8 cellular contexts compared by ENCODE assay signal in genomic region chr4:40515398-40516293, GRCh38.
DNase-seq lines count a peak whose midpoint lies in the region; ATAC-seq lines count a peak whose summit lies in the region.

No MANE protein-coding gene starts in this region.

- peak; percentile 77 for ATAC-seq in HG03103 (IDR thresholded peaks at IDR 0.05; ENCODE audit: low read depth, unreplicated experiment)

- H3K36me3 Mint-ChIP-seq in T-helper 2 cell treated with Interferon-gamma antibody and Interleukin-4, amounts not matched to agents 5 μg/mL and 100 μg/mL, for 36 hours (ENCODE audit: low read depth) = peaks cover 3% of the 10 kb centered on the region

- DNase-seq in CD1c-positive myeloid dendritic cell (ENCODE audit: extremely low spot score) = peak; percentile 45
- peak; percentile 67 for DNase-seq in GM19238 (ENCODE audit: insufficient read length, low spot score)
- peak; percentile 52 for DNase-seq in T-helper 2 cell treated with Interferon-gamma antibody and Interleukin-4, amounts not matched to agents 5 μg/mL and 100 μg/mL, for 36 hours (ENCODE audit: low spot score)
- peak; percentile 48 for DNase-seq in left kidney (ENCODE audit: low read depth, low spot score)
- no peak for DNase-seq in NCI-H2196 treated with DMSO at 0.1 percent for 48 hours (lab: John Stamatoyannopoulos, UW; ENCODE audit: unreplicated experiment)
- no peak for DNase-seq in NCI-H1417 treated with DMSO at 0.1 percent for 48 hours (lab: John Stamatoyannopoulos, UW)
- DNase-seq in ecto neural progenitor cell (ENCODE audit: low spot score) = no peak

- no peak overlapping the region for H3K4me3 Mint-ChIP-seq in T-helper 2 cell treated with Interferon-gamma antibody and Interleukin-4, amounts not matched to agents 5 μg/mL and 100 μg/mL, for 36 hours

- peak overlapping the region; percentile 63 for H3K27ac Mint-ChIP-seq in T-helper 2 cell treated with Interferon-gamma antibody and Interleukin-4, amounts not matched to agents 5 μg/mL and 100 μg/mL, for 36 hours

- peaks cover 11% of the 10 kb centered on the region for H3K4me1 Mint-ChIP-seq in T-helper 2 cell treated with Interferon-gamma antibody and Interleukin-4, amounts not matched to agents 5 μg/mL and 100 μg/mL, for 36 hours (ENCODE audit: low read depth)

- H3K9me3 Mint-ChIP-seq in T-helper 2 cell treated with Interferon-gamma antibody and Interleukin-4, amounts not matched to agents 5 μg/mL and 100 μg/mL, for 36 hours = no peaks in the 10 kb centered on the region

- H3K27me3 Mint-ChIP-seq in T-helper 2 cell treated with Interferon-gamma antibody and Interleukin-4, amounts not matched to agents 5 μg/mL and 100 μg/mL, for 36 hours (ENCODE audit: low read depth) = no peaks in the 10 kb centered on the region

Comparison
In these comparisons a context has a peak if more than half of its experiments do, and no peak if none do; other contexts are left out.
1. DNase-seq: peak in CD1c-positive myeloid dendritic cell (single experiment), GM19238 (single experiment), T-helper 2 cell treated with Interferon-gamma antibody and Interleukin-4, amounts not matched to agents 5 μg/mL and 100 μg/mL, for 36 hours (single experiment) and left kidney (single experiment); none in NCI-H2196 treated with DMSO at 0.1 percent for 48 hours (single experiment), NCI-H1417 treated with DMSO at 0.1 percent for 48 hours (single experiment) and ecto neural progenitor cell (single experiment).